ENCODE assay signal across 8 cellular contexts in genomic region chr15:55993111-55993803, GRCh38. TPM values are rescaled to one million over a fixed set of nuclear protein-coding genes. Genes with fewer than 3 reads are reported as not detected.
DNase-seq lines count a peak whose midpoint lies in the region; ATAC-seq and TF ChIP-seq lines count a peak whose summit lies in the region.

Gene NEDD4, minus strand, starts transcription at chr15:55993612. Its CDS starts 57 bp downstream, at chr15:55993555.

- H3K4me2 ChIP-seq in hepatocyte: peak within 1 kb of the TSS; percentile 77

- no peaks in the 10 kb centered on the region for H3K27me3 ChIP-seq in hepatocyte

- H3K4me1 ChIP-seq in hepatocyte (ENCODE audit: insufficient read depth): peaks cover 13% of the 10 kb centered on the region

- TF ChIP-seq CTCF in GM12875 (IDR thresholded peaks at IDR 0.05; ENCODE audit: borderline replicate concordance, insufficient read depth, low read depth, low read length) (peak; percentile 78), astrocyte of the cerebellum (IDR thresholded peaks at IDR 0.05; ENCODE audit: low read depth, low read length, missing control alignments) (peak; percentile 29), hepatocyte (IDR thresholded peaks at IDR 0.05; ENCODE audit: poor library complexity) (peak; percentile 49)

- in situ Hi-C loops in astrocyte of the cerebellum (cut with HindIII; ENCODE audit: low sequenced_read_pairs): no loop called here

- under 1% methylated on average over 40 of the region's 83 CpGs for WGBS in hepatocyte (ENCODE audit: low lambda C conversion rate, missing lambda C conversion rate)

- H3K9me2 ChIP-seq in hepatocyte (replicated peaks; ENCODE audit: insufficient read depth): no peaks in the 10 kb centered on the region

- H3K4me3 ChIP-seq in GM12875 (ENCODE audit: low read depth, low read length) (peak within 1 kb of the TSS; percentile 75), astrocyte of the cerebellum (ENCODE audit: low read depth, low read length) (peak within 1 kb of the TSS; percentile 76), hepatocyte (peak within 1 kb of the TSS; percentile 90)

- H3K36me3 ChIP-seq in hepatocyte (replicated peaks; ENCODE audit: insufficient read depth, low read depth): no peaks in the 10 kb centered on the region

- H3K79me2 ChIP-seq in hepatocyte: peaks cover 51% of the 10 kb centered on the region

- H3K27ac ChIP-seq in hepatocyte: peak within 1 kb of the TSS; percentile 100

- peaks cover 6% of the 10 kb centered on the region for H4K20me1 ChIP-seq in hepatocyte (ENCODE audit: insufficient read depth, poor library complexity, severe bottlenecking)

- no peaks in the 10 kb centered on the region for H3K9me3 ChIP-seq in hepatocyte (ENCODE audit: low read depth)

- DNase-seq in NCI-H1436 treated with DMSO at 0.1 percent for 48 hours (lab: John Stamatoyannopoulos, UW): peak; percentile 26
- DNase-seq in T-helper 9 cell: peak; percentile 56
- DNase-seq in astrocyte of the cerebellum (ENCODE audit: low read depth): peak; percentile 39
- peak; percentile 94 for DNase-seq in hepatocyte (ENCODE audit: low spot score)
- peak; percentile 90 for DNase-seq in retina
- no peak for DNase-seq in NK-92 treated with Interleukin-12 subunit alpha and Interleukin-12 subunit beta, amount 100 ng/mL, for 24 hours (lab: John Stamatoyannopoulos, UW)

- peak within 1 kb of the TSS; percentile 91 for H2AFZ ChIP-seq in hepatocyte

- ATAC-seq in HG02840 (IDR thresholded peaks at IDR 0.05; ENCODE audit: low FRiP score, unreplicated experiment): peak; percentile 86

RNA-seq across cellular contexts. Expression of gene NEDD4, which starts in this region (rescaled TPM):
- 77.0 and 77.3 TPM in 2 replicates for total RNA-seq in hepatocyte
- 21.3 and 26.5 TPM in 2 replicates for polyA plus RNA-seq in hepatocyte
